8 cellular contexts compared by ENCODE assay signal in the genomic region with DNA sequence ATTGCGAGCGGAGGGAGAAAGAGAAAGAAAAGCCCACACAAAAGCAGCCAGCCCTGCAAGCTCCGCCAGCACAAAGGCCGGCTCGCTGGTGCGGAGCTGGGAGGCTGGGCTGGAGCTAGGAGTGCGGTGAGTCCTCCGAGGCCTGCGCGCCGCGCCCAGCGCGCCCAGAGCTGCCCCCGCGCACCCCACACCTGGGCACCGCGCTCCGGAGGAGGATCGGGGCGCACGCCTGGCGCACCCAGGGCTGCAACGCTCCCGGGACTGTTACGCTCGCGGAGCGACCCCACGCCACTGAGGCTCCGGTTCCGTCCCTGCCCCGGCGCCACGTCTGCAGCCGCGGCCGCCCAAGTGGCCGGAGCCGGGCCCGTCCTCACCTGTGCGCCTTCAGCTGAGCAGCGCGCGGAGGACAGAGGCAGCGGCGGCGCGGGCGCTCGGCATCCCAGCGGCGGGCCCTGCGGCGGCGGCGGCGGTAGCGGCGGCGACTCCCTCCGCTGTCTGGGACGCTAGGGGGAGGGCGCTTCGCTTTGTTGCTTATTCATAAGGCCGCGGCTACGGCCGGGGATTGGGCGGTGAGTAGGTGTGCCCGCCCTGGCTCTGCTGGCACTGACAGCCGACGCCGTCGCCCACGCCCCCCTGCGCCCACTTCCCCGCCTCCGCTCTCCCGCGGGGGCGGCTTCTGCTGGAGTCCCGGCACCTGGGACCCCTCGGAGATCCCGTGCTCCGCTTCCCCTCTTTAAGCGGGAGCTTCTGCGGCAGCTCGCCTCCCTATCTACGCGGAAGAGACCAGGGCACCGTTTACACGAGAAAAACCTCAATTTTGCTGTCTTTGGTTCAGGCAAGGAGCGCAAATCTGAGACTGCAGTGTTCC. TPM values are rescaled to one million over a fixed set of nuclear protein-coding genes. Genes with fewer than 3 reads are reported as not detected.
A peak's percentile ranks its signal among the peaks of the same experiment; 100 is the strongest.
DNase-seq lines count a peak whose midpoint lies in the region; ATAC-seq and TF ChIP-seq lines count a peak whose summit lies in the region.

A gene with protein sequence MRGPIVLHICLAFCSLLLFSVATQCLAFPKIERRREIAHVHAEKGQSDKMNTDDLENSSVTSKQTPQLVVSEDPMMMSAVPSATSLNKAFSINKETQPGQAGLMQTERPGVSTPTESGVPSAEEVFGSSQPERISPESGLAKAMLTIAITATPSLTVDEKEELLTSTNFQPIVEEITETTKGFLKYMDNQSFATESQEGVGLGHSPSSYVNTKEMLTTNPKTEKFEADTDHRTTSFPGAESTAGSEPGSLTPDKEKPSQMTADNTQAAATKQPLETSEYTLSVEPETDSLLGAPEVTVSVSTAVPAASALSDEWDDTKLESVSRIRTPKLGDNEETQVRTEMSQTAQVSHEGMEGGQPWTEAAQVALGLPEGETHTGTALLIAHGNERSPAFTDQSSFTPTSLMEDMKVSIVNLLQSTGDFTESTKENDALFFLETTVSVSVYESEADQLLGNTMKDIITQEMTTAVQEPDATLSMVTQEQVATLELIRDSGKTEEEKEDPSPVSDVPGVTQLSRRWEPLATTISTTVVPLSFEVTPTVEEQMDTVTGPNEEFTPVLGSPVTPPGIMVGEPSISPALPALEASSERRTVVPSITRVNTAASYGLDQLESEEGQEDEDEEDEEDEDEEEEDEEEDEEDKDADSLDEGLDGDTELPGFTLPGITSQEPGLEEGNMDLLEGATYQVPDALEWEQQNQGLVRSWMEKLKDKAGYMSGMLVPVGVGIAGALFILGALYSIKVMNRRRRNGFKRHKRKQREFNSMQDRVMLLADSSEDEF (minus strand): TSS at position 513 of the 868 bp plus-strand sequence. CDS start 12,855 bp downstream, outside the sequence.

- H3K36me3 ChIP-seq in PC-3 (ENCODE audit: low read depth, low read length): no peaks in the 10 kb centered on the region
- H3K36me3 ChIP-seq in naive thymus-derived CD4-positive, alpha-beta T cell (ENCODE audit: control insufficient read depth in 2 of 3, insufficient read depth in 3 of 3, low read length in 3 of 3): no peaks in the 10 kb centered on the region

- H2AFZ ChIP-seq in PC-3 (ENCODE audit: low read length): peak within 1 kb of the TSS; percentile 97

- intact Hi-C loops in PC-3 (cut with micrococcal nuclease): loop anchor here (1.0 to 2.0 kb wide), 2 partner anchors 44 to 49 kb away; a partner anchor contains a TSS
- intact Hi-C loops in naive thymus-derived CD4-positive, alpha-beta T cell (cut with micrococcal nuclease): loop anchor here (1.0 to 5.0 kb wide), 3 partner anchors 45 to 146 kb away; a partner anchor contains a TSS

- H3K4me1 ChIP-seq in PC-3 (ENCODE audit: insufficient read depth, low read length): peaks cover 12% of the 10 kb centered on the region
- peaks cover 7 to 8% of the 10 kb centered on the region in 2 donors for H3K4me1 ChIP-seq in naive thymus-derived CD4-positive, alpha-beta T cell (ENCODE audit: control insufficient read depth in 2 of 2, insufficient read depth in 2 of 2, low read length in 2 of 2)

- peak; percentile 97 for ATAC-seq in GM21619 (IDR thresholded peaks at IDR 0.05; ENCODE audit: unreplicated experiment)
- peak; percentile 95 for ATAC-seq in PC-3
- ATAC-seq in naive thymus-derived CD4-positive, alpha-beta T cell: peak; percentile 94
- ATAC-seq in stimulated activated naive B cell treated with anti-CD40 and anti-IgM and Interleukin-4, amounts not matched to agents 10 μg/mL and 1 μg/mL and 100 μg/mL, for 72 hours (replicated peaks): peak; percentile 93 to 94

- peaks cover 49% of the 10 kb centered on the region for H3K27me3 ChIP-seq in PC-3 (ENCODE audit: low read length)
- H3K27me3 ChIP-seq in naive thymus-derived CD4-positive, alpha-beta T cell (ENCODE audit: control insufficient read depth in 2 of 2, insufficient read depth in 2 of 2, low read length in 2 of 2): peaks cover 0 to 4% of the 10 kb centered on the region in 2 donors

- no peaks in the 10 kb centered on the region for H3K9me3 Mint-ChIP-seq in naive thymus-derived CD4-positive, alpha-beta T cell
- H3K9me3 Mint-ChIP-seq in stimulated activated naive B cell treated with anti-CD40 and anti-IgM and Interleukin-4, amounts not matched to agents 10 μg/mL and 1 μg/mL and 100 μg/mL, for 72 hours: no peaks in the 10 kb centered on the region

- no peak within 1 kb of the TSS for H3K27ac Mint-ChIP-seq in naive thymus-derived CD4-positive, alpha-beta T cell
- no peak within 1 kb of the TSS for H3K27ac Mint-ChIP-seq in stimulated activated naive B cell treated with anti-CD40 and anti-IgM and Interleukin-4, amounts not matched to agents 10 μg/mL and 1 μg/mL and 100 μg/mL, for 72 hours

- peak within 1 kb of the TSS; percentile 3; the same call in 1 of the 2 replicates for H3K9ac ChIP-seq in PC-3 (ENCODE audit: low read length)

- peaks cover 9 to 21% (median 13%) of the 10 kb centered on the region in 7 donors for H3K4me1 Mint-ChIP-seq in naive thymus-derived CD4-positive, alpha-beta T cell
- peaks cover 11 to 17% of the 10 kb centered on the region in 2 donors for H3K4me1 Mint-ChIP-seq in stimulated activated naive B cell treated with anti-CD40 and anti-IgM and Interleukin-4, amounts not matched to agents 10 μg/mL and 1 μg/mL and 100 μg/mL, for 72 hours

- TF ChIP-seq CTCF in PC-3 (conservative IDR thresholded peaks at IDR 0.05; ENCODE audit: low read depth, low read length): no peak; the same call in 1 of the 2 replicates
- no peak for TF ChIP-seq CTCF in fibroblast of mammary gland (conservative IDR thresholded peaks at IDR 0.05; ENCODE audit: control insufficient read depth, insufficient read depth, low read depth, low read length)

- H4K20me1 ChIP-seq in PC-3 (ENCODE audit: low read length): no peaks in the 10 kb centered on the region

- peak within 1 kb of the TSS; percentile 91 for H3K4me2 ChIP-seq in PC-3 (ENCODE audit: low read length)

- no peaks in the 10 kb centered on the region for H3K9me3 ChIP-seq in PC-3 (ENCODE audit: low read length)
- H3K9me3 ChIP-seq in naive thymus-derived CD4-positive, alpha-beta T cell (ENCODE audit: control insufficient read depth in 2 of 3, low read length in 3 of 3): no peaks in the 10 kb centered on the region

- H3K4me3 Mint-ChIP-seq in naive thymus-derived CD4-positive, alpha-beta T cell: peak within 1 kb of the TSS; percentile 75 to 86 (median 80)
- H3K4me3 Mint-ChIP-seq in stimulated activated naive B cell treated with anti-CD40 and anti-IgM and Interleukin-4, amounts not matched to agents 10 μg/mL and 1 μg/mL and 100 μg/mL, for 72 hours: peak within 1 kb of the TSS; percentile 75 to 86

- H3F3A ChIP-seq in PC-3 (ENCODE audit: low read length, unreplicated experiment): no peaks in the 10 kb centered on the region

- H3K9me2 ChIP-seq in PC-3 (replicated peaks; ENCODE audit: low read length): no peaks in the 10 kb centered on the region

- H3K27me3 Mint-ChIP-seq in naive thymus-derived CD4-positive, alpha-beta T cell: peaks cover 56 to 75% (median 68%) of the 10 kb centered on the region in 5 donors
- H3K27me3 Mint-ChIP-seq in stimulated activated naive B cell treated with anti-CD40 and anti-IgM and Interleukin-4, amounts not matched to agents 10 μg/mL and 1 μg/mL and 100 μg/mL, for 72 hours: peaks cover 40 to 69% of the 10 kb centered on the region in 2 donors

- POLR2A ChIA-PET in PC-3 (lab: Charles Lee; ENCODE audit: unreplicated experiment): no interaction called here
- POLR2A ChIA-PET in naive thymus-derived CD4-positive, alpha-beta T cell (lab: Charles Lee): no interaction called here

- BruUV-seq in PC-3 (replicated peaks; lab: Mats Ljungman, UMichigan): no TSS peak

- TF ChIP-seq RAD21 in Ishikawa (IDR thresholded peaks at IDR 0.05; ENCODE audit: low read depth): no peak

- peak within 1 kb of the TSS; percentile 73 for H3K4me3 ChIP-seq in PC-3 (ENCODE audit: low read length)
- peak within 1 kb of the TSS; percentile 63 for H3K4me3 ChIP-seq in fibroblast of mammary gland (ENCODE audit: control insufficient read depth, low read depth, low read length)
- peak within 1 kb of the TSS; percentile 71 for H3K4me3 ChIP-seq in naive thymus-derived CD4-positive, alpha-beta T cell (ENCODE audit: low read length)

- DNase-seq in DMS 273 (lab: John Stamatoyannopoulos, UW; ENCODE audit: unreplicated experiment) (peak; percentile 95), PC-3 (peak; percentile 98), fibroblast of mammary gland (ENCODE audit: low read depth) (peak; percentile 72)
- DNase-seq in activated T-helper 1 cell treated with anti-CD3 and anti-CD28 coated beads, Interleukin-2, amount 50 U/mL, for 16 hours (ENCODE audit: low read depth in 1 of 2, low spot score in 1 of 2): peak; percentile 24 to 29
- peak; percentile 28 to 66 (median 54) for DNase-seq in naive thymus-derived CD4-positive, alpha-beta T cell
- peak; percentile 46 for DNase-seq in stimulated activated naive B cell treated with anti-CD40 and anti-IgM and Interleukin-4, amounts not matched to agents 10 μg/mL and 1 μg/mL and 100 μg/mL, for 72 hours

- H3K27ac ChIP-seq in PC-3 (ENCODE audit: low read length): no peak within 1 kb of the TSS
- no peak within 1 kb of the TSS for H3K27ac ChIP-seq in naive thymus-derived CD4-positive, alpha-beta T cell (ENCODE audit: low read depth, low read length)

- H3K79me2 ChIP-seq in PC-3 (ENCODE audit: low read length): no peaks in the 10 kb centered on the region

- no peak for TF ChIP-seq EP300 in Ishikawa (IDR thresholded peaks at IDR 0.05; ENCODE audit: borderline replicate concordance)

- H3K36me3 Mint-ChIP-seq in naive thymus-derived CD4-positive, alpha-beta T cell: no peaks in the 10 kb centered on the region
- no peaks in the 10 kb centered on the region for H3K36me3 Mint-ChIP-seq in stimulated activated naive B cell treated with anti-CD40 and anti-IgM and Interleukin-4, amounts not matched to agents 10 μg/mL and 1 μg/mL and 100 μg/mL, for 72 hours

- CTCF ChIA-PET in PC-3 (lab: Charles Lee): no interaction called here
- CTCF ChIA-PET in naive thymus-derived CD4-positive, alpha-beta T cell (lab: Charles Lee): no interaction called here

TF ChIP-seq in Ishikawa, 13 proteins besides CTCF, POLR2A, EP300 and RAD21 (continues in another document):
- TF ChIP-seq NFIC (IDR thresholded peaks at IDR 0.05) (no peak), CREB1 (IDR thresholded peaks at IDR 0.05; ENCODE audit: low read depth) (no peak), YY1 (IDR thresholded peaks at IDR 0.05; ENCODE audit: low read depth) (no peak), CEBPB (IDR thresholded peaks at IDR 0.05) (no peak), TAF1 (IDR thresholded peaks at IDR 0.05; ENCODE audit: low read depth) (no peak)
- TF ChIP-seq, protein P1, sequence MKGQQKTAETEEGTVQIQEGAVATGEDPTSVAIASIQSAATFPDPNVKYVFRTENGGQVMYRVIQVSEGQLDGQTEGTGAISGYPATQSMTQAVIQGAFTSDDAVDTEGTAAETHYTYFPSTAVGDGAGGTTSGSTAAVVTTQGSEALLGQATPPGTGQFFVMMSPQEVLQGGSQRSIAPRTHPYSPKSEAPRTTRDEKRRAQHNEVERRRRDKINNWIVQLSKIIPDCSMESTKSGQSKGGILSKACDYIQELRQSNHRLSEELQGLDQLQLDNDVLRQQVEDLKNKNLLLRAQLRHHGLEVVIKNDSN (IDR thresholded peaks at IDR 0.05): no peak

RNA-seq across cellular contexts. Expression of the gene that starts here (rescaled TPM):
- total RNA-seq in PC-3 (2014; rRNA removed): 2.6 and 3.3 TPM in 2 replicates
- not detected for total RNA-seq in naive thymus-derived CD4-positive, alpha-beta T cell
- polyA plus RNA-seq in naive thymus-derived CD4-positive, alpha-beta T cell: 1 to 10 TPM in 1 of 2 donors, not detected in 1; 1.7 TPM

Comparison
In these comparisons a context has a peak if more than half of its experiments do, and no peak if none do; other contexts are left out.
1. DNase-seq: peak in every context shown above with its lines; median percentile 98 in PC-3; 95 in DMS 273; 72 in fibroblast of mammary gland; 54 in naive thymus-derived CD4-positive, alpha-beta T cell; 46 in stimulated activated naive B cell treated with anti-CD40 and anti-IgM and Interleukin-4, amounts not matched to agents 10 μg/mL and 1 μg/mL and 100 μg/mL, for 72 hours; 26 in activated T-helper 1 cell treated with anti-CD3 and anti-CD28 coated beads, Interleukin-2, amount 50 U/mL, for 16 hours.